18 cellular contexts compared by ENCODE assay signal in genomic region chr4:158147151-158147550, GRCh38. TPM values are rescaled to one million over a fixed set of nuclear protein-coding genes. Genes with fewer than 3 reads are reported as not detected.
DNase-seq lines count a peak whose midpoint lies in the region; ATAC-seq and TF ChIP-seq lines count a peak whose summit lies in the region.
"Had no signal": no experiment of that assay in that cellular context is flagged by ENCODE, and none has a peak within 500 bp of the region (broad histone marks: within the 10 kb centered on the region; RNA-seq: fewer than 3 reads in every experiment).

No MANE protein-coding gene starts in this region.

- peaks cover 15% of the 10 kb centered on the region for H3K9me3 Mint-ChIP-seq in neural crest cell
- H3K9me3 Mint-ChIP-seq: HFFc6 had no signal

- H3K4me3 Mint-ChIP-seq in neural crest cell = no peak overlapping the region
- H3K4me3 Mint-ChIP-seq: CD14-positive monocyte; CD4-positive, alpha-beta memory T cell; GM23338; HFFc6 had no signal

- H3K27ac Mint-ChIP-seq in neural crest cell (ENCODE audit: unreplicated experiment) = peak overlapping the region; percentile 91
- H3K27ac Mint-ChIP-seq: CD4-positive, alpha-beta memory T cell; GM23338; HFFc6 had no signal

- no peaks in the 10 kb centered on the region for H3K27me3 Mint-ChIP-seq in neural crest cell (ENCODE audit: low read depth)
- H3K27me3 Mint-ChIP-seq: CD4-positive, alpha-beta memory T cell had no signal

- no peak for ATAC-seq in HG03354 (IDR thresholded peaks at IDR 0.05; ENCODE audit: poor library complexity, severe bottlenecking, unreplicated experiment)
- ATAC-seq in HG03025 (IDR thresholded peaks at IDR 0.05; ENCODE audit: low FRiP score, unreplicated experiment) = no peak
- ATAC-seq: GM23338, HCT116 had no signal

- no peak for TF ChIP-seq CTCF in dorsolateral prefrontal cortex (IDR thresholded peaks at IDR 0.05 in 54 of 56, conservative IDR thresholded peaks at IDR 0.05 in 2 of 56; ENCODE audit: low read depth in 1 of 56, partially characterized antibody in 56 of 56)
- no peak for TF ChIP-seq CTCF in neural crest cell (conservative IDR thresholded peaks at IDR 0.05)

- peak; percentile 57 for DNase-seq in SK-MEL-5 (ENCODE audit: low read depth, low spot score)
- no peak for DNase-seq in dorsolateral prefrontal cortex
- DNase-seq in neural crest cell (ENCODE audit: low read depth, low spot score) = no peak
- DNase-seq in DMS53 (lab: John Stamatoyannopoulos, UW) = no peak
- DNase-seq in stimulated activated naive CD4-positive, alpha-beta T cell treated with Interleukin-2 at 50 U/mL for 16 hours (lab: John Stamatoyannopoulos, UW) = no peak
- DNase-seq: 8988T; CD4-positive, alpha-beta memory T cell; DMS153; DMS79 treated with DMSO at 0.1 percent for 48 hours; GF-D8; HFFc6 had no signal

- intact Hi-C loops in dorsolateral prefrontal cortex (cut with DNase I) = no loop called here

- peak overlapping the region in 5 of 59 donors; percentile 0 to 44 (median 12) for H3K4me3 ChIP-seq in dorsolateral prefrontal cortex
- H3K4me3 ChIP-seq: BLaER1, GM23338 had no signal

- H3K36me3 Mint-ChIP-seq in neural crest cell (ENCODE audit: low read depth) = peaks cover 12% of the 10 kb centered on the region
- H3K36me3 Mint-ChIP-seq: CD4-positive, alpha-beta memory T cell had no signal

- peaks cover 4% of the 10 kb centered on the region for H3K4me1 Mint-ChIP-seq in neural crest cell
- H3K4me1 Mint-ChIP-seq: CD4-positive, alpha-beta memory T cell; GM23338 had no signal

- in situ Hi-C loops in SK-MEL-5 (cut with HindIII; ENCODE audit: low pct_unique_long_range_greater_than_20kb, low sequenced_read_pairs) = no loop called here

- peak overlapping the region in 58 of 59 donors; percentile 24 to 93 (median 82) for H3K27ac ChIP-seq in dorsolateral prefrontal cortex
- H3K27ac ChIP-seq: BLaER1, HL-60 had no signal

- H3K27me3 ChIP-seq in dorsolateral prefrontal cortex = no peaks in the 10 kb centered on the region
- H3K27me3 ChIP-seq: BLaER1 had no signal

RNA-seq across cellular contexts. Expression of gene GASK1B, which starts 25.7 kb away (rescaled TPM):
- total RNA-seq in SK-MEL-5 (2014; rRNA removed; shearing (Covaris generic)) = 11.7 and 12.8 TPM in 2 replicates
- 24.4 and 29.9 TPM in 2 replicates for polyA plus RNA-seq in SK-MEL-5 (2015; cell fraction: cytosol; rRNA removed)
- polyA plus RNA-seq in SK-MEL-5 (2015; cell fraction: nucleus; rRNA removed) = 21.6 and 24.1 TPM in 2 replicates
- total RNA-seq in dorsolateral prefrontal cortex (10 to 100 TPM; 23.9 to 74.1 (median 43.0) TPM), neural crest cell (8.7 and 8.8 TPM in 2 replicates)
- total RNA-seq: GM23338 had no signal
- polyA plus RNA-seq: CD4-positive, alpha-beta memory T cell; GM23338 had no signal
